ENCODE assay signal across 25 cellular contexts in the genomic region with DNA sequence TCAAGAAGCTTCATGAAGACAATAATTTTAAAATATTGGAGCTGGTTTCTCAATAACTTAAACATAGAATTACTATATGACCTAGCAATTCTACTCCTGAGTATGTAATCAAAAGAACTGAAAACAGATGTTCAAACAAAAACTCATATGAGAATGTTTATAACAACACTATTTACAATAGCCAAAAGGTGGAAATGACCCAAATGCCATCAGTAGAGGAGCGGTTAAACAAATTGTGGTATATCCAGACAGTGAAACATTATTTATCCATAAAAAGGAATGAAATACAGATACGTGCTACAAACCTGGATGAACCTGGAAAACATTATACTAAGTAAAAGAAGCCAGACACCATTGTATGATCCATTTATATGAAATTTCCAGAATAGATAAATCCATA.
DNase-seq lines count a peak whose midpoint lies in the region; ATAC-seq and TF ChIP-seq lines count a peak whose summit lies in the region.
"Had no signal": no experiment of that assay in that cellular context is flagged by ENCODE, and none has a peak within 500 bp of the region (broad histone marks: within the 10 kb centered on the region; RNA-seq: fewer than 3 reads in every experiment).

No MANE protein-coding gene starts in this region.

- no CpG with 5 or more reads among the region's 2 CpGs for WGBS in IMR-90 (ENCODE audit: extremely low coverage in 2 of 2, insufficient read length in 1 of 2), 2 experiments
- WGBS in mesodermal cell (ENCODE audit: insufficient coverage in 2 of 2), 2 experiments = no CpG with 5 or more reads among the region's 2 CpGs

- intact Hi-C loops in IMR-90 (cut with micrococcal nuclease) = no loop called here
- intact Hi-C loops in cardiac septum (cut with DNase I) = no loop called here

- H2BK120ac ChIP-seq in IMR-90 (ENCODE audit: low read depth, low read length) = no peak overlapping the region

- H3K9ac ChIP-seq in IMR-90 (ENCODE audit: low read depth, low read length) = no peak overlapping the region
- H3K9ac ChIP-seq: BLaER1 had no signal

- no peak overlapping the region for H2BK15ac ChIP-seq in IMR-90 (ENCODE audit: low read depth, low read length)

- H3K9me1 ChIP-seq in IMR-90 (ENCODE audit: insufficient read depth, low read length) = 0 out of 2 replicates have a peak, but pooled peaks cover 3% of the 10 kb centered on the region

- no peaks in the 10 kb centered on the region for H3K36me3 Mint-ChIP-seq in T-cell
- H3K36me3 Mint-ChIP-seq: CD14-positive monocyte; CD4-positive, alpha-beta memory T cell; CD4-positive, CD25-positive, alpha-beta regulatory T cell; CD8-positive, alpha-beta memory T cell had no signal

- no peaks in the 10 kb centered on the region for H3K79me1 ChIP-seq in IMR-90 (ENCODE audit: low read depth in 1 of 2, low read length in 2 of 2)

- H3K4me1 ChIP-seq in IMR-90 (ENCODE audit: control insufficient read depth, insufficient read depth, low read length) = peaks cover 2% of the 10 kb centered on the region; the same call in 1 of the 2 replicates
- peaks cover 31% of the 10 kb centered on the region for H3K4me1 ChIP-seq in mesodermal cell (ENCODE audit: control insufficient read depth, insufficient read depth, low read length, poor library complexity, severe bottlenecking)
- H3K4me1 ChIP-seq: BE2C had no signal

- H3K14ac ChIP-seq in IMR-90 (replicated peaks; ENCODE audit: low read depth, low read length) = no peak overlapping the region

- H3K4me3 ChIP-seq in IMR-90 (ENCODE audit: insufficient read depth, low read depth, low read length) = no peak overlapping the region
- no peak overlapping the region for H3K4me3 ChIP-seq in mesodermal cell (ENCODE audit: extremely low read depth, insufficient read depth, low read length, poor library complexity, severe bottlenecking)
- H3K4me3 ChIP-seq: BLaER1, GM12878 had no signal

- no peaks in the 10 kb centered on the region for H3K27me3 ChIP-seq in IMR-90 (ENCODE audit: control insufficient read depth, insufficient read depth, low read length)
- H3K27me3 ChIP-seq: BE2C, BLaER1 had no signal

- TF ChIP-seq RAD21 in IMR-90 (IDR thresholded peaks at IDR 0.05; ENCODE audit: low read length) = no peak

- dilution Hi-C loops in IMR-90 (cut with HindIII; ENCODE audit: low sequenced_read_pairs, unreplicated experiment) = no loop called here

- ATAC-seq in IMR-90 (ENCODE audit: low read depth) (no peak), T-cell (replicated peaks in 1 of 4) (no peak)
- ATAC-seq: GM12878 had no signal

- peaks cover 3% of the 10 kb centered on the region in 2 donors for H3K27me3 Mint-ChIP-seq in T-cell
- H3K27me3 Mint-ChIP-seq: CD4-positive, CD25-positive, alpha-beta regulatory T cell had no signal

- H2AFZ ChIP-seq in IMR-90 (replicated peaks; ENCODE audit: low read length, poor library complexity) = no peak overlapping the region

- no peak overlapping the region for H3K4me3 Mint-ChIP-seq in T-cell
- H3K4me3 Mint-ChIP-seq: CD14-positive monocyte; CD4-positive, alpha-beta memory T cell; CD4-positive, CD25-positive, alpha-beta regulatory T cell; CD8-positive, alpha-beta memory T cell had no signal

- in situ Hi-C loops in IMR-90 (cut with MboI; ENCODE audit: low sequenced_read_pairs) = loop anchor here (10.0 kb wide), 2 partner anchors 366 to 466 kb away; a partner anchor contains a TSS

- no peak overlapping the region for H3K4me2 ChIP-seq in IMR-90 (ENCODE audit: low read depth, low read length)
- H3K4me2 ChIP-seq: BLaER1 had no signal

- peak; percentile 19 for DNase-seq in IMR-90
- peak; percentile 40 for DNase-seq in fibroblast of gingiva (ENCODE audit: low read depth)
- no peak for DNase-seq in T-cell
- no peak for DNase-seq in midbrain (lab: John Stamatoyannopoulos, UW)
- DNase-seq in cardiac septum (ENCODE audit: low spot score) = no peak
- DNase-seq: 8988T; ACHN; BE2C; C1 segment of cervical spinal cord; CD4-positive, alpha-beta memory T cell; CD4-positive, CD25-positive, alpha-beta regulatory T cell; CD8-positive, alpha-beta memory T cell; COR-L47; DMS 273 treated with DMSO at 0.1 percent for 48 hours; DMS153; DMS53; DMS79; DND-41; EL; GDM1 had no signal

- H3K4me1 Mint-ChIP-seq in T-cell = no peaks in the 10 kb centered on the region
- H3K4me1 Mint-ChIP-seq: CD14-positive monocyte; CD4-positive, alpha-beta memory T cell; CD4-positive, CD25-positive, alpha-beta regulatory T cell; CD8-positive, alpha-beta memory T cell had no signal

- CTCF ChIA-PET in IMR-90 (lab: Yijun Ruan, JAX) (no interaction called here), T-cell (lab: Charles Lee) (no interaction called here)

- no peak overlapping the region for H2AK5ac ChIP-seq in IMR-90 (ENCODE audit: low read depth, low read length)

- no peak overlapping the region for H2AK9ac ChIP-seq in IMR-90 (replicated peaks; ENCODE audit: low read depth, low read length, poor library complexity)

- H3K56ac ChIP-seq in IMR-90 (ENCODE audit: extremely low read depth, insufficient read depth, low read length) = no peak overlapping the region

- no peak overlapping the region for H3K18ac ChIP-seq in IMR-90 (ENCODE audit: low read depth, low read length)

- H3K27ac Mint-ChIP-seq in T-cell = no peak overlapping the region
- H3K27ac Mint-ChIP-seq: CD4-positive, alpha-beta memory T cell; CD4-positive, CD25-positive, alpha-beta regulatory T cell; CD8-positive, alpha-beta memory T cell had no signal

- H4K8ac ChIP-seq in IMR-90 (ENCODE audit: low read depth in 2 of 2, low read length in 2 of 2) = no peak overlapping the region

- POLR2A ChIA-PET in IMR-90 (lab: Charles Lee; ENCODE audit: unreplicated experiment) = no interaction called here
- POLR2A ChIA-PET in T-cell (lab: Charles Lee) = no interaction called here

- H3K4ac ChIP-seq in IMR-90 (ENCODE audit: low read depth, low read length) = no peak overlapping the region

- H3K9me3 ChIP-seq in IMR-90 (ENCODE audit: control insufficient read depth, insufficient read depth, low read length) = peaks cover 2% of the 10 kb centered on the region; the same call in 1 of the 2 replicates
- H3K9me3 ChIP-seq in mesodermal cell (ENCODE audit: control insufficient read depth, low read length) = peaks cover 6% of the 10 kb centered on the region
- H3K9me3 ChIP-seq: BE2C, BLaER1 had no signal

- no peak overlapping the region for H3K23ac ChIP-seq in IMR-90 (ENCODE audit: low read depth, low read length)

- H2BK20ac ChIP-seq in IMR-90 (ENCODE audit: low read depth, low read length) = no peak overlapping the region

- H4K5ac ChIP-seq in IMR-90 (ENCODE audit: low read depth, low read length) = no peak overlapping the region

- H3K27ac ChIP-seq in IMR-90 (ENCODE audit: insufficient read depth, low read length) = no peak overlapping the region
- H3K27ac ChIP-seq in VCaP = peak overlapping the region; percentile 58
- peak overlapping the region; percentile 67 for H3K27ac ChIP-seq in mesodermal cell (ENCODE audit: low read depth, low read length, severe bottlenecking)
- H3K27ac ChIP-seq: BLaER1 had no signal

- H4K20me1 ChIP-seq in IMR-90 (ENCODE audit: insufficient read depth, low read length) = no peaks in the 10 kb centered on the region
- H4K20me1 ChIP-seq: BLaER1 had no signal

- H4K91ac ChIP-seq in IMR-90 (ENCODE audit: insufficient read depth, low read depth, low read length) = no peak overlapping the region

- H2BK5ac ChIP-seq in IMR-90 (ENCODE audit: low read depth, low read length, poor library complexity, severe bottlenecking) = no peak overlapping the region

- no peak for TF ChIP-seq POLR2A in IMR-90 (IDR thresholded peaks at IDR 0.05; ENCODE audit: low read depth, low read length)

- BruUV-seq in IMR-90 (replicated peaks; lab: Mats Ljungman, UMichigan) = no TSS peak

- H3K36me3 ChIP-seq in IMR-90 (ENCODE audit: control insufficient read depth, insufficient read depth, low read length) (peaks cover 7% of the 10 kb centered on the region), mesodermal cell (ENCODE audit: control insufficient read depth, insufficient read depth, low read length) (peaks cover 38% of the 10 kb centered on the region)
- H3K36me3 ChIP-seq: BE2C had no signal

- H3K9me3 Mint-ChIP-seq in T-cell = no peaks in the 10 kb centered on the region
- H3K9me3 Mint-ChIP-seq: CD14-positive monocyte; CD4-positive, alpha-beta memory T cell; CD8-positive, alpha-beta memory T cell had no signal

- no peak for TF ChIP-seq CTCF in IMR-90 (conservative IDR thresholded peaks at IDR 0.05; ENCODE audit: low read depth, low read length)
- no peak for TF ChIP-seq CTCF in VCaP (conservative IDR thresholded peaks at IDR 0.05)

TF ChIP-seq in IMR-90, 13 proteins besides CTCF, POLR2A, EP300 and RAD21 (continues in another document):
- TF ChIP-seq, protein P1, sequence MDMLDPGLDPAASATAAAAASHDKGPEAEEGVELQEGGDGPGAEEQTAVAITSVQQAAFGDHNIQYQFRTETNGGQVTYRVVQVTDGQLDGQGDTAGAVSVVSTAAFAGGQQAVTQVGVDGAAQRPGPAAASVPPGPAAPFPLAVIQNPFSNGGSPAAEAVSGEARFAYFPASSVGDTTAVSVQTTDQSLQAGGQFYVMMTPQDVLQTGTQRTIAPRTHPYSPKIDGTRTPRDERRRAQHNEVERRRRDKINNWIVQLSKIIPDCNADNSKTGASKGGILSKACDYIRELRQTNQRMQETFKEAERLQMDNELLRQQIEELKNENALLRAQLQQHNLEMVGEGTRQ (IDR thresholded peaks at IDR 0.05; ENCODE audit: low read depth, low read length) = no peak
- TF ChIP-seq, protein P2, sequence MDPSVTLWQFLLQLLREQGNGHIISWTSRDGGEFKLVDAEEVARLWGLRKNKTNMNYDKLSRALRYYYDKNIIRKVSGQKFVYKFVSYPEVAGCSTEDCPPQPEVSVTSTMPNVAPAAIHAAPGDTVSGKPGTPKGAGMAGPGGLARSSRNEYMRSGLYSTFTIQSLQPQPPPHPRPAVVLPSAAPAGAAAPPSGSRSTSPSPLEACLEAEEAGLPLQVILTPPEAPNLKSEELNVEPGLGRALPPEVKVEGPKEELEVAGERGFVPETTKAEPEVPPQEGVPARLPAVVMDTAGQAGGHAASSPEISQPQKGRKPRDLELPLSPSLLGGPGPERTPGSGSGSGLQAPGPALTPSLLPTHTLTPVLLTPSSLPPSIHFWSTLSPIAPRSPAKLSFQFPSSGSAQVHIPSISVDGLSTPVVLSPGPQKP (IDR thresholded peaks at IDR 0.05; ENCODE audit: borderline replicate concordance, low read depth, low read length) = no peak
- TF ChIP-seq MAFK (IDR thresholded peaks at IDR 0.05; ENCODE audit: low read depth, low read length) (no peak), RFX5 (IDR thresholded peaks at IDR 0.05; ENCODE audit: low read depth, low read length) (no peak), CHD1 (IDR thresholded peaks at IDR 0.05; ENCODE audit: low read depth, low read length) (no peak), RCOR1 (IDR thresholded peaks at IDR 0.05; ENCODE audit: insufficient replicate concordance, low read length) (no peak), BHLHE40 (IDR thresholded peaks at IDR 0.05; ENCODE audit: low read depth, low read length) (no peak), MAZ (IDR thresholded peaks at IDR 0.05; ENCODE audit: borderline replicate concordance, low read depth, low read length) (no peak), MXI1 (IDR thresholded peaks at IDR 0.05; ENCODE audit: borderline replicate concordance, low read depth, low read length) (no peak), CEBPB (IDR thresholded peaks at IDR 0.05; ENCODE audit: low read depth, low read length) (no peak), FOS (IDR thresholded peaks at IDR 0.05; ENCODE audit: low read depth, low read length) (no peak)

Comparison
In these comparisons a context has a peak if more than half of its experiments do, and no peak if none do; other contexts are left out.
1. DNase-seq: peak in IMR-90 (single experiment) and fibroblast of gingiva (single experiment); none in T-cell (0 of 34), midbrain (single experiment) and cardiac septum (single experiment).